28 cellular contexts compared by ENCODE assay signal in the genomic region with DNA sequence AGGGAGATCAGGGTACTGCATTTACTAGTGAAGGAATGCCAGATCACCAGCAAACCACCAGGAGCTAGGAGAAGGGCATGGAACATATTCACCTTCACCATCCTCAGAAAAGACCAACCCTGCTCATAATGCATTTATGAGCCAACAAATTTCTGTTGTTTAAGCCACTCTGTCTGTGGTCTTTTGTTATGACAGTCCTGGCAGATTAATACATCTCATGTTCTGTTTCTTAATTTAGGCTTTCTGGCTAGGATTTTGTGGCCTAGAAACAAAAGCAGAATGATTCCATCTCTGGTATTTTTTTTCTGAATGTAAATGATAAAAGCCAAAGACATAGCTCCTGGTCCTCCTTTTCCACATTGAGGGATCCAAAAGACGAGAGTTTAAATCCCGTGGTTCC.
DNase-seq lines count a peak whose midpoint lies in the region; ATAC-seq, FAIRE-seq and TF ChIP-seq lines count a peak whose summit lies in the region.
"Had no signal": no experiment of that assay in that cellular context is flagged by ENCODE, and none has a peak within 500 bp of the region (broad histone marks: within the 10 kb centered on the region; RNA-seq: fewer than 3 reads in every experiment).

No MANE protein-coding gene starts in this region.

- no peaks in the 10 kb centered on the region for H3K9me3 ChIP-seq in gastroesophageal sphincter
- H3K9me3 ChIP-seq: BLaER1 had no signal

- no peaks in the 10 kb centered on the region for H3K27me3 ChIP-seq in bronchial epithelial cell (ENCODE audit: control insufficient read depth, insufficient read depth, low read length)
- H3K27me3 ChIP-seq in gastroesophageal sphincter, result no peaks in the 10 kb centered on the region
- H3K27me3 ChIP-seq in GM23338 (ENCODE audit: insufficient read depth), result no peaks in the 10 kb centered on the region
- H3K27me3 ChIP-seq: BE2C, BLaER1 had no signal

- no peaks in the 10 kb centered on the region for H3K79me2 ChIP-seq in GM23338 (replicated peaks; ENCODE audit: insufficient read depth)

- no peaks in the 10 kb centered on the region for H4K20me1 ChIP-seq in GM23338 (replicated peaks; ENCODE audit: insufficient read depth)
- H4K20me1 ChIP-seq: BLaER1 had no signal

- TF ChIP-seq CTCF in bronchial epithelial cell (IDR thresholded peaks at IDR 0.05; ENCODE audit: insufficient read depth, low read length, severe bottlenecking), result no peak
- peak in 2 of 4 experiments; percentile 8 to 13 for TF ChIP-seq CTCF in gastroesophageal sphincter (IDR thresholded peaks at IDR 0.05)
- no peak for TF ChIP-seq CTCF in GM23338 (conservative IDR thresholded peaks at IDR 0.05; ENCODE audit: low read depth in 2 of 2)

- ATAC-seq in gastroesophageal sphincter, result peak; percentile 19
- no peak for ATAC-seq in GM23338
- ATAC-seq in effector memory CD8-positive, alpha-beta T cell (replicated peaks), result no peak

- no peaks in the 10 kb centered on the region for H3K4me1 Mint-ChIP-seq in GM23338
- no peaks in the 10 kb centered on the region for H3K4me1 Mint-ChIP-seq in effector memory CD8-positive, alpha-beta T cell (ENCODE audit: low read depth in 2 of 2)
- H3K4me1 Mint-ChIP-seq: CD14-positive monocyte; CD4-positive, alpha-beta memory T cell; CD4-positive, CD25-positive, alpha-beta regulatory T cell; CD8-positive, alpha-beta memory T cell had no signal

- H2AFZ ChIP-seq in GM23338, result no peak overlapping the region

- H3K27ac Mint-ChIP-seq in GM23338, result no peak overlapping the region
- H3K27ac Mint-ChIP-seq in effector memory CD8-positive, alpha-beta T cell, result no peak overlapping the region
- H3K27ac Mint-ChIP-seq: CD14-positive monocyte; CD4-positive, alpha-beta memory T cell; CD4-positive, CD25-positive, alpha-beta regulatory T cell; CD8-positive, alpha-beta memory T cell had no signal

- H3K4me1 ChIP-seq in gastroesophageal sphincter (peaks cover 0 to 34% (median 5%) of the 10 kb centered on the region in 3 donors), GM23338 (ENCODE audit: insufficient read depth) (no peaks in the 10 kb centered on the region)
- H3K4me1 ChIP-seq: BE2C, BLaER1 had no signal

- H3K27ac ChIP-seq in gastroesophageal sphincter (peak overlapping the region; percentile 27 to 57 (median 43)), GM23338 (ENCODE audit: low read depth) (no peak overlapping the region)
- H3K27ac ChIP-seq: BLaER1 had no signal

- peak; percentile 40 for FAIRE-seq in bronchial epithelial cell (lab: Jason Lieb, UNC)
- FAIRE-seq: A204.1, G401.6, GM12891, GM19239 had no signal

- TF ChIP-seq POLR2A in gastroesophageal sphincter (IDR thresholded peaks at IDR 0.05), result no peak

- H3K9me2 ChIP-seq in GM23338 (ENCODE audit: insufficient read depth), result no peaks in the 10 kb centered on the region

- H3K36me3 ChIP-seq in bronchial epithelial cell (ENCODE audit: control insufficient read depth, insufficient read depth, low read length) (no peaks in the 10 kb centered on the region), gastroesophageal sphincter (no peaks in the 10 kb centered on the region), GM23338 (ENCODE audit: insufficient read depth) (0 out of 2 replicates have a peak, but pooled peaks cover 3% of the 10 kb centered on the region)
- H3K36me3 ChIP-seq: BE2C, BLaER1 had no signal

- no peak overlapping the region for H3K4me3 Mint-ChIP-seq in GM23338
- no peak overlapping the region for H3K4me3 Mint-ChIP-seq in effector memory CD8-positive, alpha-beta T cell
- H3K4me3 Mint-ChIP-seq: CD14-positive monocyte; CD4-positive, alpha-beta memory T cell; CD4-positive, CD25-positive, alpha-beta regulatory T cell; CD8-positive, alpha-beta memory T cell had no signal

- H3K27me3 Mint-ChIP-seq in GM23338 (ENCODE audit: insufficient read depth, low read depth, poor library complexity), result peaks cover 9% of the 10 kb centered on the region
- H3K27me3 Mint-ChIP-seq in effector memory CD8-positive, alpha-beta T cell, result peaks cover 0 to 7% of the 10 kb centered on the region in 2 donors
- H3K27me3 Mint-ChIP-seq: CD4-positive, alpha-beta memory T cell; CD4-positive, CD25-positive, alpha-beta regulatory T cell had no signal

- TF ChIP-seq EP300 in gastroesophageal sphincter (IDR thresholded peaks at IDR 0.05), result no peak

- DNase-seq in bronchial epithelial cell (ENCODE audit: low read depth) (no peak), cerebellum (ENCODE audit: low spot score) (peak; percentile 15), superior temporal gyrus (ENCODE audit: extremely low spot score) (peak; percentile 50), NCI-H2107 (lab: John Stamatoyannopoulos, UW) (no peak), GM23338 (ENCODE audit: low spot score) (no peak), kidney glomerular epithelial cell (lab: John Stamatoyannopoulos, UW) (no peak)
- no peak for DNase-seq in effector memory CD8-positive, alpha-beta T cell
- DNase-seq: 8988T; ACHN; BE2C; CD4-positive, alpha-beta memory T cell; CD4-positive, CD25-positive, alpha-beta regulatory T cell; CD8-positive, alpha-beta memory T cell; COR-L47; DMS 273 treated with DMSO at 0.1 percent for 48 hours; DMS153; DMS53; DMS79; DND-41; EL; GF-D8 had no signal

- WGBS in gastroesophageal sphincter (ENCODE audit: low coverage in 1 of 2), 2 donors, result 21 to 56% methylated on average over 1 to 2 of the region's 2 CpGs

- peaks cover 48% of the 10 kb centered on the region for H3K36me3 Mint-ChIP-seq in GM23338 (ENCODE audit: low read depth)
- no peaks in the 10 kb centered on the region for H3K36me3 Mint-ChIP-seq in effector memory CD8-positive, alpha-beta T cell (ENCODE audit: insufficient read depth)
- H3K36me3 Mint-ChIP-seq: CD14-positive monocyte; CD4-positive, alpha-beta memory T cell; CD4-positive, CD25-positive, alpha-beta regulatory T cell; CD8-positive, alpha-beta memory T cell had no signal

- no peaks in the 10 kb centered on the region for H3F3A ChIP-seq in GM23338 (replicated peaks; ENCODE audit: low read depth)

- H3K4me2 ChIP-seq in GM23338, result no peak overlapping the region
- H3K4me2 ChIP-seq: BLaER1 had no signal

- H3K4me3 ChIP-seq in bronchial epithelial cell (ENCODE audit: low read depth, low read length) (no peak overlapping the region), gastroesophageal sphincter (no peak overlapping the region), GM23338 (no peak overlapping the region)
- H3K4me3 ChIP-seq: BLaER1 had no signal

- H3K9me3 Mint-ChIP-seq in GM23338, result peaks cover 99% of the 10 kb centered on the region
- H3K9me3 Mint-ChIP-seq in effector memory CD8-positive, alpha-beta T cell, result peaks cover 5 to 18% of the 10 kb centered on the region in 2 donors

TF ChIP-seq in GM23338, 12 proteins besides CTCF, POLR2A, EP300 and RAD21 (continues in another document):
- TF ChIP-seq POLR2AphosphoS5 (IDR thresholded peaks at IDR 0.05; ENCODE audit: low read depth) (no peak), JUNB (IDR thresholded peaks at IDR 0.05; ENCODE audit: unreplicated experiment) (no peak), EZH2 (IDR thresholded peaks at IDR 0.05; ENCODE audit: low read depth, unreplicated experiment) (no peak), ZNF331 (CRISPR knock-in tag; IDR thresholded peaks at IDR 0.05; ENCODE audit: low read depth) (no peak)

Comparison
In these comparisons a context has a peak if more than half of its experiments do, and no peak if none do; other contexts are left out.
1. DNase-seq: peak in cerebellum (single experiment) and superior temporal gyrus (single experiment); none in bronchial epithelial cell (single experiment), NCI-H2107 (single experiment), GM23338 (single experiment), kidney glomerular epithelial cell (single experiment) and effector memory CD8-positive, alpha-beta T cell (0 of 3).